8 cellular contexts compared by ENCODE assay signal in the genomic region with DNA sequence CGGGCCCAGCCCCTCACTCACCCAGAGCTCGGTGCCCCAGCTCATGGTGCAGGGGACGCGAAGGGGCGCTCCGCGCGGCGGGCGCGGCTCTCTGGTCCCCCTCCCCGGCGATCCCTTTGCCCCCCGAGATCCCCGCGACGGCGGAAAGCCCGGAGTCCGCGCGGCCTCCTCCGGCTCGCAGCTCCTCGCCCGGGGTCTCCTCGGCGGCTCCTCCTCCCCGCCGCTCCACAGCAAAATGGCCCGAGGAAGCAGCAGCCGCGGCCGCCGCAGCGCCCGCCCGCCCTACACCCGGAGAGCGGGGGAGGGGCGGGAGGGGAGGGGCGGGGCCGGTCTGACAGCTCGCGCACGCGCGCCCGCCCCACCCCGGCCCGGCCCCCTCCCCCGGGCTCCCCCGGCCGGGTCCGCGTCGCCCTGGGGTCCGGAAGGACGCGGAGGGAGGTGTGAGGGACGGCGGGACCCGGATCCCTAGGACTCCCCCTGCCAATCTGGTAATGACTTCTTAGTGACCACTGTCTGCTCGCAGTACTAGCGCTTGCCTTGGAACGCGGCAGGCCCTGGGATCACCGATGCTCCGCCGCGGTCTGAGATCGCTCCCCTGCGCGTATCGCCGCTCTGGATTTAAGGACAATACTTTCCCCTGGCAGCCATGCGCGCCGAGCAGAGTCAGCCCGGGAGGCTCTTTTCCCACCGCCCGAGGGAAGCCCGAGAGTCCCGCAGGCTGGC. TPM values are rescaled to one million over a fixed set of nuclear protein-coding genes. Genes with fewer than 3 reads are reported as not detected.
DNase-seq lines count a peak whose midpoint lies in the region; ATAC-seq and TF ChIP-seq lines count a peak whose summit lies in the region.

Gene FNBP1 (minus strand): TSS at position 259 of the 723 bp plus-strand sequence. CDS start 214 bp downstream, at position 45.

- no peaks in the 10 kb centered on the region for H3K9me3 ChIP-seq in neural cell (ENCODE audit: low read length)

- no peaks in the 10 kb centered on the region for H3K36me3 ChIP-seq in neural cell (ENCODE audit: insufficient read depth, low read length)

- peaks cover 34% of the 10 kb centered on the region for H3K4me1 Mint-ChIP-seq in stimulated activated naive CD8-positive, alpha-beta T cell treated with anti-CD3 and anti-CD28 coated beads, Interleukin-15, amount 100 ng/mL, for 72 hours

- DNase-seq in AG08396 (ENCODE audit: low spot score) (peak; percentile 96), HuH-7 (ENCODE audit: low spot score) (peak; percentile 89), activated gamma-delta T cell treated with Interleukin-2 at 50 U/mL for 16 hours (peak; percentile 76), foreskin fibroblast (peak; percentile 71 to 88)
- peak; percentile 81 for DNase-seq in stimulated activated naive CD8-positive, alpha-beta T cell treated with anti-CD3 and anti-CD28 coated beads, Interleukin-15, amount 100 ng/mL, for 72 hours

- H3K27ac Mint-ChIP-seq in stimulated activated naive CD8-positive, alpha-beta T cell treated with anti-CD3 and anti-CD28 coated beads, Interleukin-15, amount 100 ng/mL, for 72 hours: peak within 1 kb of the TSS; percentile 99 to 100

- H3K27me3 Mint-ChIP-seq in stimulated activated naive CD8-positive, alpha-beta T cell treated with anti-CD3 and anti-CD28 coated beads, Interleukin-15, amount 100 ng/mL, for 72 hours: no peaks in the 10 kb centered on the region

- TF ChIP-seq POLR2A in Raji (IDR thresholded peaks at IDR 0.05; ENCODE audit: insufficient read depth, low read depth, low read length): peak; percentile 65

- TF ChIP-seq RAD21 in neural cell (conservative IDR thresholded peaks at IDR 0.05): peak; percentile 11

- H3K9ac ChIP-seq in neural cell (ENCODE audit: low read length): peak within 1 kb of the TSS; percentile 85

- H3K79me2 ChIP-seq in neural cell (replicated peaks; ENCODE audit: insufficient read depth, low read length): peaks cover 29% of the 10 kb centered on the region

- H3K27ac ChIP-seq in neural cell (ENCODE audit: low read length): peak within 1 kb of the TSS; percentile 84

- H3K4me3 ChIP-seq in foreskin fibroblast (ENCODE audit: low read depth in 1 of 2, low read length in 2 of 2) (peak within 1 kb of the TSS; percentile 79 to 89), neural cell (ENCODE audit: low read length) (peak within 1 kb of the TSS; percentile 93)

- TF ChIP-seq EP300 in neural cell (conservative IDR thresholded peaks at IDR 0.05; ENCODE audit: poor library complexity, severe bottlenecking): no peak

- no peak for TF ChIP-seq CTCF in foreskin fibroblast (IDR thresholded peaks at IDR 0.05; ENCODE audit: low read depth, low read length)
- no peak for TF ChIP-seq CTCF in neural cell (IDR thresholded peaks at IDR 0.05; ENCODE audit: poor library complexity, severe bottlenecking)

- ATAC-seq in GM18909 (IDR thresholded peaks at IDR 0.05; ENCODE audit: poor library complexity, unreplicated experiment): peak; percentile 33
- ATAC-seq in stimulated activated naive CD8-positive, alpha-beta T cell treated with anti-CD3 and anti-CD28 coated beads, Interleukin-15, amount 100 ng/mL, for 72 hours: peak; percentile 80

- H3K4me3 Mint-ChIP-seq in stimulated activated naive CD8-positive, alpha-beta T cell treated with anti-CD3 and anti-CD28 coated beads, Interleukin-15, amount 100 ng/mL, for 72 hours: peak within 1 kb of the TSS; percentile 100

- peak within 1 kb of the TSS; percentile 83 for H2AFZ ChIP-seq in neural cell (ENCODE audit: low read depth, low read length)

- H3F3A ChIP-seq in neural cell (ENCODE audit: insufficient read depth, low read length, poor library complexity, severe bottlenecking): no peaks in the 10 kb centered on the region

- no peaks in the 10 kb centered on the region for H3K9me3 Mint-ChIP-seq in stimulated activated naive CD8-positive, alpha-beta T cell treated with anti-CD3 and anti-CD28 coated beads, Interleukin-15, amount 100 ng/mL, for 72 hours

- no peaks in the 10 kb centered on the region for H3K9me2 ChIP-seq in neural cell (ENCODE audit: insufficient read depth, low read length)

- H3K27me3 ChIP-seq in neural cell (ENCODE audit: insufficient read depth, low read depth, low read length): no peaks in the 10 kb centered on the region

- no peaks in the 10 kb centered on the region for H4K20me1 ChIP-seq in neural cell (ENCODE audit: insufficient read depth)

- peak within 1 kb of the TSS; percentile 68 for H3K4me2 ChIP-seq in neural cell (ENCODE audit: low read length)

TF ChIP-seq in neural cell, 6 proteins besides CTCF, POLR2A, EP300 and RAD21:
- TF ChIP-seq, protein P1, sequence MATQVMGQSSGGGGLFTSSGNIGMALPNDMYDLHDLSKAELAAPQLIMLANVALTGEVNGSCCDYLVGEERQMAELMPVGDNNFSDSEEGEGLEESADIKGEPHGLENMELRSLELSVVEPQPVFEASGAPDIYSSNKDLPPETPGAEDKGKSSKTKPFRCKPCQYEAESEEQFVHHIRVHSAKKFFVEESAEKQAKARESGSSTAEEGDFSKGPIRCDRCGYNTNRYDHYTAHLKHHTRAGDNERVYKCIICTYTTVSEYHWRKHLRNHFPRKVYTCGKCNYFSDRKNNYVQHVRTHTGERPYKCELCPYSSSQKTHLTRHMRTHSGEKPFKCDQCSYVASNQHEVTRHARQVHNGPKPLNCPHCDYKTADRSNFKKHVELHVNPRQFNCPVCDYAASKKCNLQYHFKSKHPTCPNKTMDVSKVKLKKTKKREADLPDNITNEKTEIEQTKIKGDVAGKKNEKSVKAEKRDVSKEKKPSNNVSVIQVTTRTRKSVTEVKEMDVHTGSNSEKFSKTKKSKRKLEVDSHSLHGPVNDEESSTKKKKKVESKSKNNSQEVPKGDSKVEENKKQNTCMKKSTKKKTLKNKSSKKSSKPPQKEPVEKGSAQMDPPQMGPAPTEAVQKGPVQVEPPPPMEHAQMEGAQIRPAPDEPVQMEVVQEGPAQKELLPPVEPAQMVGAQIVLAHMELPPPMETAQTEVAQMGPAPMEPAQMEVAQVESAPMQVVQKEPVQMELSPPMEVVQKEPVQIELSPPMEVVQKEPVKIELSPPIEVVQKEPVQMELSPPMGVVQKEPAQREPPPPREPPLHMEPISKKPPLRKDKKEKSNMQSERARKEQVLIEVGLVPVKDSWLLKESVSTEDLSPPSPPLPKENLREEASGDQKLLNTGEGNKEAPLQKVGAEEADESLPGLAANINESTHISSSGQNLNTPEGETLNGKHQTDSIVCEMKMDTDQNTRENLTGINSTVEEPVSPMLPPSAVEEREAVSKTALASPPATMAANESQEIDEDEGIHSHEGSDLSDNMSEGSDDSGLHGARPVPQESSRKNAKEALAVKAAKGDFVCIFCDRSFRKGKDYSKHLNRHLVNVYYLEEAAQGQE (IDR thresholded peaks at IDR 0.05; ENCODE audit: borderline replicate concordance): peak; percentile 87
- TF ChIP-seq TAF1 (IDR thresholded peaks at IDR 0.05; ENCODE audit: low read depth): peak; percentile 94
- no peak for TF ChIP-seq EZH2 (IDR thresholded peaks at IDR 0.05; ENCODE audit: borderline replicate concordance, insufficient read depth, low read length, poor library complexity, severe bottlenecking)
- peak; percentile 85 for TF ChIP-seq POLR2AphosphoS5 (IDR thresholded peaks at IDR 0.05)
- peak; percentile 16 for TF ChIP-seq SMC3 (conservative IDR thresholded peaks at IDR 0.05; ENCODE audit: poor library complexity)
- TF ChIP-seq MXI1 (conservative IDR thresholded peaks at IDR 0.05; ENCODE audit: poor library complexity, severe bottlenecking): peak; percentile 4
TF ChIP-seq in neural cell: peak in this region for 5.

RNA-seq across cellular contexts. Expression of gene FNBP1, which starts in this region (rescaled TPM):
- polyA plus RNA-seq in neural cell: 14.2 and 16.6 TPM in 2 replicates
- polyA minus RNA-seq in neural cell: 52.3 and 60.1 TPM in 2 replicates

Comparison
In these comparisons a context has a peak if more than half of its experiments do, and no peak if none do; other contexts are left out.
1. Peak in every context shown above with its lines: DNase-seq, ATAC-seq, H3K4me3 ChIP-seq and H3K27ac ChIP-seq.